1 cellular context compared by ENCODE assay signal in genomic region chr2:85954918-85955420, GRCh38.
A peak's percentile ranks its signal among the peaks of the same experiment; 100 is the strongest.
TF ChIP-seq lines count a peak whose summit lies in the region.

No MANE protein-coding gene starts in this region.

TF ChIP-seq in HepG2, 621 proteins besides CTCF, POLR2A, EP300 and RAD21 (continued from another document):
- TF ChIP-seq MLX (CRISPR knock-in tag; IDR thresholded peaks at IDR 0.05), result no peak
- no peak for TF ChIP-seq KAT7 (CRISPR knock-in tag; IDR thresholded peaks at IDR 0.05; ENCODE audit: borderline replicate concordance)
- TF ChIP-seq RCOR2 (CRISPR knock-in tag; IDR thresholded peaks at IDR 0.05), result 0 out of 2 replicates have a peak, but pooled peaks have one; percentile 41
- no peak for TF ChIP-seq CCAR2 (optimal IDR thresholded peaks at IDR 0.05; ENCODE audit: low read depth, low read length)
- TF ChIP-seq MLLT10 (CRISPR knock-in tag; IDR thresholded peaks at IDR 0.05), result no peak
- TF ChIP-seq AHDC1 (CRISPR knock-in tag; IDR thresholded peaks at IDR 0.05; ENCODE audit: borderline replicate concordance), result no peak
- no peak for TF ChIP-seq HNF4G (IDR thresholded peaks at IDR 0.05; ENCODE audit: borderline replicate concordance, low read depth, low read length)
- no peak for TF ChIP-seq HNF4G (CRISPR knock-in tag; IDR thresholded peaks at IDR 0.05; ENCODE audit: borderline replicate concordance, low read depth)
- no peak for TF ChIP-seq PRDM15 (CRISPR knock-in tag; IDR thresholded peaks at IDR 0.05)
- no peak for TF ChIP-seq ZNF746 (CRISPR knock-in tag; IDR thresholded peaks at IDR 0.05)
- no peak for TF ChIP-seq ZNF224 (CRISPR knock-in tag; IDR thresholded peaks at IDR 0.05)
- TF ChIP-seq SRF (IDR thresholded peaks at IDR 0.05; ENCODE audit: low read depth, low read length), result no peak
- no peak for TF ChIP-seq KAT2B (IDR thresholded peaks at IDR 0.05; ENCODE audit: borderline replicate concordance, low read depth, low read length)
- no peak for TF ChIP-seq RAD51 (IDR thresholded peaks at IDR 0.05; ENCODE audit: borderline replicate concordance)
- TF ChIP-seq ZNF274 (CRISPR knock-in tag; IDR thresholded peaks at IDR 0.05), result no peak
- no peak for TF ChIP-seq PITX1 (CRISPR knock-in tag; IDR thresholded peaks at IDR 0.05)
- TF ChIP-seq PATZ1 (CRISPR knock-in tag; IDR thresholded peaks at IDR 0.05), result peak; percentile 72
- no peak for TF ChIP-seq LCORL (IDR thresholded peaks at IDR 0.05)
- TF ChIP-seq LCORL (CRISPR knock-in tag; IDR thresholded peaks at IDR 0.05), result no peak
- TF ChIP-seq ZNF720 (CRISPR knock-in tag; IDR thresholded peaks at IDR 0.05), result no peak
